9 cellular contexts compared by ENCODE assay signal in genomic region chr17:50361561-50362480, GRCh38. TPM values are rescaled to one million over a fixed set of nuclear protein-coding genes. Genes with fewer than 3 reads are reported as not detected.
A peak's percentile ranks its signal among the peaks of the same experiment; 100 is the strongest.
DNase-seq lines count a peak whose midpoint lies in the region; ATAC-seq and TF ChIP-seq lines count a peak whose summit lies in the region.
"Had no signal": no experiment of that assay in that cellular context is flagged by ENCODE, and none has a peak within 500 bp of the region (broad histone marks: within the 10 kb centered on the region; RNA-seq: fewer than 3 reads in every experiment).

No MANE protein-coding gene starts in this region.

- peak; percentile 72 to 73 for ATAC-seq in activated naive CD4-positive, alpha-beta T cell treated with anti-CD3 and anti-CD28 coated beads, Interleukin-2, amount 50 U/mL, for 72 hours
- ATAC-seq in Right ventricle myocardium superior (ENCODE audit: poor library complexity) (peak; percentile 59), HG03439 (IDR thresholded peaks at IDR 0.05; ENCODE audit: unreplicated experiment) (no peak)

- H3K36me3 ChIP-seq in prostate gland = peaks cover 0 to 6% of the 10 kb centered on the region in 2 donors

- TF ChIP-seq RAD21 in Ishikawa (IDR thresholded peaks at IDR 0.05; ENCODE audit: low read depth) = peak; percentile 71

- no peaks in the 10 kb centered on the region for H3K4me1 ChIP-seq in prostate gland (replicated peaks)

- H3K9me3 Mint-ChIP-seq in activated naive CD4-positive, alpha-beta T cell treated with anti-CD3 and anti-CD28 coated beads, Interleukin-2, amount 50 U/mL, for 72 hours = no peaks in the 10 kb centered on the region

- in situ Hi-C loops in SK-MEL-5 (cut with HindIII; ENCODE audit: low pct_unique_long_range_greater_than_20kb, low sequenced_read_pairs) = no loop called here

- no peaks in the 10 kb centered on the region for H3K9me3 ChIP-seq in prostate gland
- H3K9me3 ChIP-seq: BLaER1 had no signal

- TF ChIP-seq CTCF in prostate gland (IDR thresholded peaks at IDR 0.05) = peak; percentile 25 to 81 (median 68)

- DNase-seq in NCI-H1092 treated with DMSO at 0.1 percent for 48 hours (lab: John Stamatoyannopoulos, UW) (peak; percentile 10), NCI-H1092 (lab: John Stamatoyannopoulos, UW) (no peak), SK-MEL-5 (ENCODE audit: low read depth, low spot score) (peak; percentile 84), Right ventricle myocardium superior (no peak), prostate gland (ENCODE audit: low spot score) (peak; percentile 56)
- DNase-seq in activated naive CD4-positive, alpha-beta T cell treated with anti-CD3 and anti-CD28 coated beads, Interleukin-2, amount 50 U/mL, for 72 hours (ENCODE audit: low spot score in 2 of 2) = peak; percentile 51

- TF ChIP-seq POLR2A in prostate gland (IDR thresholded peaks at IDR 0.05) = no peak

- no peak for TF ChIP-seq EP300 in Ishikawa (IDR thresholded peaks at IDR 0.05; ENCODE audit: borderline replicate concordance)

- H3K36me3 Mint-ChIP-seq in activated naive CD4-positive, alpha-beta T cell treated with anti-CD3 and anti-CD28 coated beads, Interleukin-2, amount 50 U/mL, for 72 hours = no peaks in the 10 kb centered on the region

- no peak overlapping the region for H3K4me3 ChIP-seq in prostate gland
- H3K4me3 ChIP-seq: BLaER1 had no signal

- no peaks in the 10 kb centered on the region for H3K27me3 ChIP-seq in prostate gland (replicated peaks; ENCODE audit: insufficient read depth)
- H3K27me3 ChIP-seq: BLaER1 had no signal

- peak overlapping the region; percentile 80 to 92 for H3K27ac Mint-ChIP-seq in activated naive CD4-positive, alpha-beta T cell treated with anti-CD3 and anti-CD28 coated beads, Interleukin-2, amount 50 U/mL, for 72 hours

- intact Hi-C loops in Right ventricle myocardium superior (cut with DNase I) (no loop called here), prostate gland (cut with DNase I) (no loop called here)

- WGBS in prostate gland = 32% methylated on average over 11 of the region's 11 CpGs

- H3K27ac ChIP-seq in prostate gland = peak overlapping the region; percentile 5 to 23
- H3K27ac ChIP-seq: BLaER1 had no signal

TF ChIP-seq in Ishikawa, 13 proteins besides CTCF, POLR2A, EP300 and RAD21:
- TF ChIP-seq EGR1 (IDR thresholded peaks at IDR 0.05) = no peak
- TF ChIP-seq FOXM1 (IDR thresholded peaks at IDR 0.05; ENCODE audit: borderline replicate concordance, low read depth) = no peak
- TF ChIP-seq USF1 (IDR thresholded peaks at IDR 0.05) = 0 out of 2 replicates have a peak, but pooled peaks have one; percentile 8
- TF ChIP-seq TEAD4 (IDR thresholded peaks at IDR 0.05) = peak; percentile 25
- TF ChIP-seq TAF1 (IDR thresholded peaks at IDR 0.05; ENCODE audit: low read depth) = no peak
- no peak for TF ChIP-seq NFIC (IDR thresholded peaks at IDR 0.05)
- TF ChIP-seq, protein P1, sequence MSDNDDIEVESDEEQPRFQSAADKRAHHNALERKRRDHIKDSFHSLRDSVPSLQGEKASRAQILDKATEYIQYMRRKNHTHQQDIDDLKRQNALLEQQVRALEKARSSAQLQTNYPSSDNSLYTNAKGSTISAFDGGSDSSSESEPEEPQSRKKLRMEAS (IDR thresholded peaks at IDR 0.05) = 0 out of 2 replicates have a peak, but pooled peaks have one; percentile 19
- no peak for TF ChIP-seq ZBTB7A (IDR thresholded peaks at IDR 0.05; ENCODE audit: low read depth)
- TF ChIP-seq CEBPB (IDR thresholded peaks at IDR 0.05) = no peak
- no peak for TF ChIP-seq TCF12 (IDR thresholded peaks at IDR 0.05; ENCODE audit: low read depth)
TF ChIP-seq in Ishikawa: peak in this region for 3.

RNA-seq across cellular contexts. Expression of gene MRPL27, which starts 11.2 kb away (rescaled TPM):
- total RNA-seq in SK-MEL-5 (2014; rRNA removed; shearing (Covaris generic)) = 107 and 120 TPM in 2 replicates
- 78.3 and 99.4 TPM in 2 replicates for polyA plus RNA-seq in SK-MEL-5 (2015; cell fraction: cytosol; rRNA removed)
- 102 and 118 TPM in 2 replicates for polyA plus RNA-seq in SK-MEL-5 (2015; cell fraction: nucleus; rRNA removed)
- 10 to 100 TPM; 63.6 to 91.4 TPM for total RNA-seq in activated naive CD4-positive, alpha-beta T cell treated with anti-CD3 and anti-CD28 coated beads, Interleukin-2, amount 50 U/mL, for 72 hours
- 78.6 TPM for total RNA-seq in Right ventricle myocardium superior
- 10 to 100 TPM; 63.3 to 69.6 TPM for total RNA-seq in prostate gland

RNA-seq across cellular contexts. Expression of gene EME1, which starts 11.2 kb away (rescaled TPM):
- 9.9 and 13.0 TPM in 2 replicates for total RNA-seq in SK-MEL-5 (2014; rRNA removed; shearing (Covaris generic))
- 6.6 and 9.7 TPM in 2 replicates for polyA plus RNA-seq in SK-MEL-5 (2015; cell fraction: cytosol; rRNA removed)
- 145 and 164 TPM in 2 replicates for polyA plus RNA-seq in SK-MEL-5 (2015; cell fraction: nucleus; rRNA removed)
- 100 to 1,000 TPM in 1 of 2 donors, 10 to 100 TPM in 1; 45.9 to 101 TPM for total RNA-seq in activated naive CD4-positive, alpha-beta T cell treated with anti-CD3 and anti-CD28 coated beads, Interleukin-2, amount 50 U/mL, for 72 hours
- not detected for total RNA-seq in Right ventricle myocardium superior
- total RNA-seq in prostate gland = 10 to 100 TPM in 1 of 2 donors, under 1 TPM in 1; 0.23 to 13.6 TPM

RNA-seq across cellular contexts. Expression of gene XYLT2, which starts 15.9 kb away (rescaled TPM):
- total RNA-seq in SK-MEL-5 (2014; rRNA removed; shearing (Covaris generic)) = 31.7 and 34.2 TPM in 2 replicates
- polyA plus RNA-seq in SK-MEL-5 (2015; cell fraction: cytosol; rRNA removed) = 47.8 and 49.8 TPM in 2 replicates
- 37.6 and 40.5 TPM in 2 replicates for polyA plus RNA-seq in SK-MEL-5 (2015; cell fraction: nucleus; rRNA removed)
- total RNA-seq in activated naive CD4-positive, alpha-beta T cell treated with anti-CD3 and anti-CD28 coated beads, Interleukin-2, amount 50 U/mL, for 72 hours = 10 to 100 TPM; 31.5 to 32.7 TPM
- 13.0 TPM for total RNA-seq in Right ventricle myocardium superior
- total RNA-seq in prostate gland = 10 to 100 TPM; 44.8 to 49.8 TPM

RNA-seq across cellular contexts. Expression of gene LRRC59, which starts 35.5 kb away (rescaled TPM):
- total RNA-seq in SK-MEL-5 (2014; rRNA removed; shearing (Covaris generic)) = 174 and 177 TPM in 2 replicates
- 183 and 203 TPM in 2 replicates for polyA plus RNA-seq in SK-MEL-5 (2015; cell fraction: cytosol; rRNA removed)
- polyA plus RNA-seq in SK-MEL-5 (2015; cell fraction: nucleus; rRNA removed) = 50.7 and 51.4 TPM in 2 replicates
- 10 to 100 TPM; 40.3 to 66.7 TPM for total RNA-seq in activated naive CD4-positive, alpha-beta T cell treated with anti-CD3 and anti-CD28 coated beads, Interleukin-2, amount 50 U/mL, for 72 hours
- total RNA-seq in Right ventricle myocardium superior (20.3 TPM), prostate gland (10 to 100 TPM; 67.6 to 76.6 TPM)

Comparison
In these comparisons a context has a peak if more than half of its experiments do, and no peak if none do; other contexts are left out.
1. DNase-seq: peak in NCI-H1092 treated with DMSO at 0.1 percent for 48 hours (single experiment), SK-MEL-5 (single experiment), activated naive CD4-positive, alpha-beta T cell treated with anti-CD3 and anti-CD28 coated beads, Interleukin-2, amount 50 U/mL, for 72 hours (2 of 2) and prostate gland (single experiment); none in NCI-H1092 (single experiment) and Right ventricle myocardium superior (single experiment).